ENCODE assay signal across 9 cellular contexts in the genomic region with DNA sequence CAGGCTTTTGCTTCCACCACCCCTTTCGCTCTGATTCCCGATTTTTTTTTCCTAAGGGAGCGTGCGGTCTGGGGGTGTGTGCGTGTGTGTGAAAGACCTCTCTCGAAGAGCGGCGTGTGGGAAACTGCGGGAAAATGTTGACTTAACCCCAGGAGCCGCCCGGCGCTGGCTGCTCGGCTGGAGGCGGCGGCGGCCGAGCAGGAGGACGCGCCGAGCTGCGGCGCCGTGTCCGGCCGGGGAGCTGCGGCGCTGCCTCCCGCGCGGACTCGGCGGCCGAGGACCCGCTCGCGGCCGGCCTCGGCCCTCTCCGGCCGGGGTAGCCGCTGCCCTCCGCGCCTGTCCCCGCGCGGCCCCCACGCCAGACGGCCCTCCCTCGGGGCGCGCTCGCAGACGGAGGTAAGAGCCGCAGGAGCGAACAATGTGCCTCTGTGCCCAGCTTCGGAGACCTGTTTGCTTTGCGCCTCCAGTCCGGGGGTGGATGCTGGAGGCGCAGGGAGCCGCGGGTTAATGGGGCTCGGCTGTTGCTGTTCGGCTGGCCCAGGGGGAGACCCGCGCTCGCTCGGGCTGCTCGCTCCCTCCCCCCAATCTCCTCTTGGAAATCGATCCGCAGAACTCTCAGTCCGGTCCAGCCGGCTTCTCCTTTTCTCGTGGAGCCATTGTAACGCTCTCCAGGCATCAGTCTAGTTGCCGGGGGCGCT. TPM values are rescaled to one million over a fixed set of nuclear protein-coding genes. Genes with fewer than 3 reads are reported as not detected.
DNase-seq lines count a peak whose midpoint lies in the region; ATAC-seq and TF ChIP-seq lines count a peak whose summit lies in the region.
"Had no signal": no experiment of that assay in that cellular context is flagged by ENCODE, and none has a peak within 500 bp of the region (broad histone marks: within the 10 kb centered on the region; RNA-seq: fewer than 3 reads in every experiment).

No MANE protein-coding gene starts in this region.

- H3K27ac Mint-ChIP-seq in GM23338 = no peak overlapping the region
- H3K27ac Mint-ChIP-seq: activated naive CD4-positive, alpha-beta T cell treated with anti-CD3 and anti-CD28 coated beads, Interleukin-2, amount 50 U/mL, for 72 hours had no signal

- H3K27ac ChIP-seq in ACC112 (ENCODE audit: low read depth, low read length) = peak overlapping the region; percentile 81
- H3K27ac ChIP-seq in GM23338 (ENCODE audit: low read depth) = no peak overlapping the region
- H3K27ac ChIP-seq in VCaP = peak overlapping the region; percentile 89
- peak overlapping the region; percentile 96 for H3K27ac ChIP-seq in cardiac muscle cell
- peak overlapping the region; percentile 83 for H3K27ac ChIP-seq in rectal smooth muscle tissue (ENCODE audit: low read depth, low read length)

- H3K4me3 ChIP-seq in ACC112 (ENCODE audit: low read depth, low read length) (peak overlapping the region; percentile 93), GM23338 (peak overlapping the region; percentile 80), cardiac muscle cell (peak overlapping the region; percentile 94), rectal smooth muscle tissue (ENCODE audit: low read length) (peak overlapping the region; percentile 69)

- H2AFZ ChIP-seq in ACC112 (ENCODE audit: low read length, unreplicated experiment) = peak overlapping the region; percentile 52
- no peak overlapping the region for H2AFZ ChIP-seq in GM23338

- peak overlapping the region; percentile 100 for H3K4me3 Mint-ChIP-seq in GM23338

- no peaks in the 10 kb centered on the region for H3F3A ChIP-seq in GM23338 (replicated peaks; ENCODE audit: low read depth)

- no peak for TF ChIP-seq CTCF in GM23338 (conservative IDR thresholded peaks at IDR 0.05; ENCODE audit: low read depth in 2 of 2)
- no peak for TF ChIP-seq CTCF in VCaP (conservative IDR thresholded peaks at IDR 0.05)
- no peak for TF ChIP-seq CTCF in cardiac muscle cell (IDR thresholded peaks at IDR 0.05; ENCODE audit: low read depth, low read length)

- peak overlapping the region; percentile 40 for H3K9ac ChIP-seq in rectal smooth muscle tissue (ENCODE audit: low read length)

- H3K4me1 ChIP-seq in ACC112 (ENCODE audit: control insufficient read depth, insufficient read depth, low read length, unreplicated experiment) (peaks cover 40% of the 10 kb centered on the region), GM23338 (ENCODE audit: insufficient read depth) (peaks cover 52% of the 10 kb centered on the region), cardiac muscle cell (ENCODE audit: low read depth) (peaks cover 33% of the 10 kb centered on the region), rectal smooth muscle tissue (ENCODE audit: control insufficient read depth, insufficient read depth, low read length) (no peaks in the 10 kb centered on the region)

- in situ Hi-C loops in KBM-7 (cut with MboI; ENCODE audit: low pct_unique_long_range_greater_than_20kb, low sequenced_read_pairs) = no loop called here

- H3K79me2 ChIP-seq in ACC112 (ENCODE audit: control insufficient read depth, insufficient read depth, low read length, unreplicated experiment) (peaks cover 57% of the 10 kb centered on the region), GM23338 (replicated peaks; ENCODE audit: insufficient read depth) (peaks cover 48% of the 10 kb centered on the region)

- peaks cover 2% of the 10 kb centered on the region; the same call in 1 of the 3 replicates for H3K9me3 Mint-ChIP-seq in GM23338
- H3K9me3 Mint-ChIP-seq: activated naive CD4-positive, alpha-beta T cell treated with anti-CD3 and anti-CD28 coated beads, Interleukin-2, amount 50 U/mL, for 72 hours had no signal

- H3K4me1 Mint-ChIP-seq in GM23338 = peaks cover 46% of the 10 kb centered on the region

- no peaks in the 10 kb centered on the region for H3K9me2 ChIP-seq in GM23338 (ENCODE audit: insufficient read depth)

- H3K36me3 Mint-ChIP-seq in GM23338 (ENCODE audit: low read depth) = no peaks in the 10 kb centered on the region; the same call in 2 of the 3 replicates

- peak overlapping the region; percentile 84 for H3K4me2 ChIP-seq in GM23338

- H3K27me3 ChIP-seq in ACC112 (ENCODE audit: insufficient read depth, low read length) = no peaks in the 10 kb centered on the region
- peaks cover 6% of the 10 kb centered on the region; the same call in 1 of the 2 replicates for H3K27me3 ChIP-seq in GM23338 (ENCODE audit: insufficient read depth)
- no peaks in the 10 kb centered on the region for H3K27me3 ChIP-seq in cardiac muscle cell
- peaks cover 7% of the 10 kb centered on the region for H3K27me3 ChIP-seq in rectal smooth muscle tissue (ENCODE audit: control insufficient read depth, insufficient read depth, low read length)

- H3K36me3 ChIP-seq in ACC112 (ENCODE audit: insufficient read depth, low read length) (no peaks in the 10 kb centered on the region), GM23338 (ENCODE audit: insufficient read depth) (no peaks in the 10 kb centered on the region), cardiac muscle cell (no peaks in the 10 kb centered on the region), rectal smooth muscle tissue (ENCODE audit: control insufficient read depth, insufficient read depth, low read length) (no peaks in the 10 kb centered on the region)

- peaks cover 2% of the 10 kb centered on the region for H3K27me3 Mint-ChIP-seq in GM23338 (ENCODE audit: insufficient read depth, low read depth, poor library complexity)

- ATAC-seq in GM23338 (peak; percentile 2; the same call in 2 of the 3 replicates), GM18502 (IDR thresholded peaks at IDR 0.05; ENCODE audit: poor library complexity, unreplicated experiment) (no peak)

- DNase-seq in GM23338 (ENCODE audit: low spot score) = peak; percentile 58
- peak; percentile 65 to 72 for DNase-seq in cardiac muscle cell (ENCODE audit: low read depth in 1 of 2, low spot score in 1 of 2)
- no peak for DNase-seq in KBM-7
- DNase-seq in T-helper 1 cell = no peak

- H4K20me1 ChIP-seq in GM23338 (replicated peaks; ENCODE audit: insufficient read depth) = no peaks in the 10 kb centered on the region; the same call in 1 of the 2 replicates

- no peaks in the 10 kb centered on the region for H3K9me3 ChIP-seq in cardiac muscle cell (ENCODE audit: low read depth)

TF ChIP-seq in GM23338, 12 proteins besides CTCF, POLR2A, EP300 and RAD21:
- no peak for TF ChIP-seq STAT1 (IDR thresholded peaks at IDR 0.05; ENCODE audit: unreplicated experiment)
- TF ChIP-seq ZNF114 (CRISPR knock-in tag; IDR thresholded peaks at IDR 0.05) = no peak
- TF ChIP-seq POLR2AphosphoS5 (IDR thresholded peaks at IDR 0.05; ENCODE audit: low read depth) = no peak
- TF ChIP-seq EZH2 (IDR thresholded peaks at IDR 0.05; ENCODE audit: low read depth, unreplicated experiment) = no peak
TF ChIP-seq in GM23338: peak in this region for 0.

RNA-seq across cellular contexts. Expression of a gene that starts 1.2 kb away (rescaled TPM):
- total RNA-seq in GM23338 (2014; rRNA removed; shearing (Covaris generic)) = 90.3 and 104 TPM in 2 replicates
- polyA plus RNA-seq in GM23338 (2016; fragmentation: Nextera tagmentation; extraction: Ambion mirVana) (32.9 and 38.2 TPM in 2 replicates), cardiac muscle cell (34.1 and 40.6 TPM in 2 replicates)
- total RNA-seq in cardiac muscle cell = 58.3 and 70.3 TPM in 2 replicates
- total RNA-seq: activated naive CD4-positive, alpha-beta T cell treated with anti-CD3 and anti-CD28 coated beads, Interleukin-2, amount 50 U/mL, for 72 hours had no signal

Comparison
In these comparisons a context has a peak if more than half of its experiments do, and no peak if none do; other contexts are left out.
1. DNase-seq: peak in GM23338 (single experiment) and cardiac muscle cell (2 of 2); none in KBM-7 (single experiment) and T-helper 1 cell (0 of 5).
2. Peak in every context shown above with its lines, with median percentiles within 50 percentile points of each other: H3K4me3 ChIP-seq.